In genomic region chr20:44861547-44862006, GRCh38 we compare ENCODE assay signal across 13 cellular contexts. TPM values are rescaled to one million over a fixed set of nuclear protein-coding genes. Genes with fewer than 3 reads are reported as not detected.
DNase-seq lines count a peak whose midpoint lies in the region; TF ChIP-seq lines count a peak whose summit lies in the region.
"Had no signal": no experiment of that assay in that cellular context is flagged by ENCODE, and none has a peak within 500 bp of the region (broad histone marks: within the 10 kb centered on the region; RNA-seq: fewer than 3 reads in every experiment).

No MANE protein-coding gene starts in this region.

- WGBS in neuronal stem cell (ENCODE audit: extremely low coverage in 2 of 2, insufficient read length in 2 of 2, insufficient replicate concordance in 1 of 2), 2 donors, result no CpG with 5 or more reads among the region's 5 CpGs

- H2BK15ac ChIP-seq in neuronal stem cell (ENCODE audit: low read length), result no peak overlapping the region

- H3K27ac Mint-ChIP-seq in osteocyte (ENCODE audit: unreplicated experiment), result peak overlapping the region; percentile 77
- H3K27ac Mint-ChIP-seq: CD4-positive, CD25-positive, alpha-beta regulatory T cell had no signal

- no peak overlapping the region for H3K14ac ChIP-seq in neuronal stem cell (ENCODE audit: low read length)

- H3K4me3 Mint-ChIP-seq in osteocyte (ENCODE audit: unreplicated experiment), result no peak overlapping the region
- H3K4me3 Mint-ChIP-seq: CD4-positive, CD25-positive, alpha-beta regulatory T cell had no signal

- H3K36me3 Mint-ChIP-seq in osteocyte (ENCODE audit: unreplicated experiment), result no peaks in the 10 kb centered on the region
- H3K36me3 Mint-ChIP-seq: CD4-positive, CD25-positive, alpha-beta regulatory T cell had no signal

- H3K9me3 Mint-ChIP-seq in osteocyte (ENCODE audit: unreplicated experiment), result no peaks in the 10 kb centered on the region

- H3K23ac ChIP-seq in neuronal stem cell (ENCODE audit: low read depth, low read length, poor library complexity), result no peak overlapping the region

- H3K18ac ChIP-seq in neuronal stem cell (ENCODE audit: low read length), result no peak overlapping the region

- peaks cover 22% of the 10 kb centered on the region for H3K4me1 Mint-ChIP-seq in osteocyte (ENCODE audit: unreplicated experiment)

- H3K4me3 ChIP-seq in AG10803 (ENCODE audit: low read length) (no peak overlapping the region), neuronal stem cell (ENCODE audit: low read length in 2 of 2) (no peak overlapping the region)
- H3K4me3 ChIP-seq: dorsolateral prefrontal cortex had no signal

- H2AK5ac ChIP-seq in neuronal stem cell (ENCODE audit: low read depth, low read length), result no peak overlapping the region

- no peak overlapping the region for H2BK12ac ChIP-seq in neuronal stem cell (ENCODE audit: low read length)

- no peak for TF ChIP-seq CTCF in AG10803 (conservative IDR thresholded peaks at IDR 0.05; ENCODE audit: low read length)
- TF ChIP-seq CTCF in osteocyte (IDR thresholded peaks at IDR 0.05), result no peak

- H3K4ac ChIP-seq in neuronal stem cell (ENCODE audit: low read length), result no peak overlapping the region

- H3K36me3 ChIP-seq in neuronal stem cell (replicated peaks in 1 of 2; ENCODE audit: control insufficient read depth in 2 of 2, insufficient read depth in 2 of 2, low read length in 2 of 2), result no peaks in the 10 kb centered on the region

- no peak overlapping the region for H4K8ac ChIP-seq in neuronal stem cell (ENCODE audit: low read depth, low read length)

- H4K91ac ChIP-seq in neuronal stem cell (ENCODE audit: low read depth, low read length, poor library complexity), result no peak overlapping the region

- peaks cover 0 to 12% of the 10 kb centered on the region in 2 donors for H3K4me1 ChIP-seq in neuronal stem cell (ENCODE audit: control insufficient read depth in 2 of 2, insufficient read depth in 1 of 2, low read depth in 1 of 2, low read length in 2 of 2)

- no peak overlapping the region for H2BK5ac ChIP-seq in neuronal stem cell (ENCODE audit: low read length)

- DNase-seq in AG10803 (ENCODE audit: low read depth) (peak; percentile 91), NCI-H69 (lab: John Stamatoyannopoulos, UW) (peak; percentile 18), fibroblast of gingiva (ENCODE audit: low read depth) (peak; percentile 64), osteocyte (ENCODE audit: extremely low spot score, unreplicated experiment) (peak; percentile 30), NCI-H2081 (lab: John Stamatoyannopoulos, UW) (no peak), SK-N-DZ (ENCODE audit: low spot score) (no peak), NCI-H1436 treated with DMSO at 0.1 percent for 48 hours (lab: John Stamatoyannopoulos, UW) (no peak), neuronal stem cell (ENCODE audit: low spot score) (no peak)
- DNase-seq: CD4-positive, CD25-positive, alpha-beta regulatory T cell; NCI-H2171 treated with DMSO at 0.1 percent for 48 hours; stimulated activated naive CD4-positive, alpha-beta T cell had no signal

- no peak overlapping the region for H3K9ac ChIP-seq in neuronal stem cell (ENCODE audit: low read depth, low read length, poor library complexity)

- no peaks in the 10 kb centered on the region for H3K9me3 ChIP-seq in neuronal stem cell (replicated peaks in 1 of 2; ENCODE audit: control insufficient read depth in 2 of 2, insufficient read depth in 1 of 2, low read depth in 1 of 2, low read length in 2 of 2)

- H3K79me1 ChIP-seq in neuronal stem cell (ENCODE audit: low read depth, low read length), result no peaks in the 10 kb centered on the region

- no peak overlapping the region for H3K4me2 ChIP-seq in neuronal stem cell (ENCODE audit: insufficient read depth, low read length, poor library complexity, severe bottlenecking)

- no peak overlapping the region for H2AFZ ChIP-seq in neuronal stem cell (ENCODE audit: low read length)

- peaks cover 0 to 2% (median 2%) of the 10 kb centered on the region in 3 experiments for H3K27me3 ChIP-seq in neuronal stem cell (ENCODE audit: control insufficient read depth in 3 of 3, insufficient read depth in 3 of 3, low read depth in 1 of 3, low read length in 3 of 3)
- H3K27me3 ChIP-seq: dorsolateral prefrontal cortex had no signal

- no peak overlapping the region for H2BK120ac ChIP-seq in neuronal stem cell (ENCODE audit: low read depth, low read length)

- H3K27me3 Mint-ChIP-seq in osteocyte (ENCODE audit: unreplicated experiment), result peaks cover 6% of the 10 kb centered on the region

- no peak overlapping the region for H3K27ac ChIP-seq in neuronal stem cell (replicated peaks; ENCODE audit: low read length)

RNA-seq across cellular contexts. Expression of gene YWHAB, which starts 23.9 kb away (rescaled TPM):
- 203 and 205 TPM in 2 replicates for total RNA-seq in osteocyte
- polyA plus RNA-seq in SK-N-DZ (2014; cell fraction: cytosol; rRNA removed), result 96.0 and 100 TPM in 2 replicates
- polyA plus RNA-seq in SK-N-DZ (2014; cell fraction: nucleus; rRNA removed), result 47.7 and 70.9 TPM in 2 replicates
- 156 TPM for polyA plus RNA-seq in neuronal stem cell (2013, experiment 1 of 2)
- polyA plus RNA-seq in neuronal stem cell (2013, experiment 2 of 2), result 161 TPM

RNA-seq across cellular contexts. Expression of gene PABPC1L, which starts 48.3 kb away (rescaled TPM):
- total RNA-seq in osteocyte, result 56.1 and 65.3 TPM in 2 replicates
- polyA plus RNA-seq in SK-N-DZ (2014; cell fraction: cytosol; rRNA removed), result 14.1 and 21.6 TPM in 2 replicates
- polyA plus RNA-seq in SK-N-DZ (2014; cell fraction: nucleus; rRNA removed), result 68.0 and 143 TPM in 2 replicates
- 24.3 TPM for polyA plus RNA-seq in neuronal stem cell (2013, experiment 1 of 2)
- 22.1 TPM for polyA plus RNA-seq in neuronal stem cell (2013, experiment 2 of 2)

RNA-seq across cellular contexts. Expression of gene RIMS4, which starts 51.2 kb away (rescaled TPM):
- 0.73 and 0.75 TPM in 2 replicates for total RNA-seq in osteocyte
- polyA plus RNA-seq in SK-N-DZ (2014; cell fraction: cytosol; rRNA removed), result 50.9 and 55.4 TPM in 2 replicates
- 29.8 and 30.5 TPM in 2 replicates for polyA plus RNA-seq in SK-N-DZ (2014; cell fraction: nucleus; rRNA removed)
- polyA plus RNA-seq in neuronal stem cell (2013, experiment 1 of 2), result 2.9 TPM
- polyA plus RNA-seq in neuronal stem cell (2013, experiment 2 of 2), result 3.0 TPM
- total RNA-seq: CD4-positive, CD25-positive, alpha-beta regulatory T cell; T-helper 2 cell treated with Interferon-gamma antibody and Interleukin-4, amounts not matched to agents 100 ng/mL and 5 ng/mL, for 36 hours had no signal
- polyA plus RNA-seq: CD4-positive, CD25-positive, alpha-beta regulatory T cell had no signal

Comparison
In these comparisons a context has a peak if more than half of its experiments do, and no peak if none do; other contexts are left out.
1. DNase-seq: peak in AG10803 (single experiment), NCI-H69 (single experiment), fibroblast of gingiva (single experiment) and osteocyte (single experiment); none in NCI-H2081 (0 of 2), SK-N-DZ (single experiment), NCI-H1436 treated with DMSO at 0.1 percent for 48 hours (single experiment) and neuronal stem cell (single experiment).